25 cellular contexts compared by ENCODE assay signal in genomic region chr12:71071466-71072097, GRCh38.
"Had no signal": no experiment of that assay in that cellular context is flagged by ENCODE, and none has a peak within 500 bp of the region (broad histone marks: within the 10 kb centered on the region; RNA-seq: fewer than 3 reads in every experiment).

No MANE protein-coding gene starts in this region.

- H3K27ac ChIP-seq: adrenal gland, coronary artery, dorsolateral prefrontal cortex, left ventricle myocardium inferior, uterus had no signal

- H3K27me3 ChIP-seq: adrenal gland, dorsolateral prefrontal cortex, uterus had no signal

- ATAC-seq: sciatic nerve; stimulated activated memory B cell treated with anti-CD40 and anti-IgM and Interleukin-4, amounts not matched to agents 10 μg/mL and 1 μg/mL and 100 μg/mL, for 72 hours; stimulated activated naive CD8-positive, alpha-beta T cell treated with anti-CD3 and anti-CD28 coated beads, Interleukin-15, amount 100 ng/mL, for 72 hours; T-cell had no signal

- DNase-seq: activated CD4-positive, alpha-beta T cell treated with anti-CD3 and anti-CD28 coated beads for 4 hours; activated CD4-positive, alpha-beta T cell treated with anti-CD3 and anti-CD28 coated beads, Interleukin-2, amount 50 U/mL, for 48 hours; activated CD4-positive, CD25-positive, alpha-beta regulatory T cell; activated CD8-positive, alpha-beta memory T cell treated with anti-CD3 and anti-CD28 coated beads for 24 hours; activated effector memory CD4-positive, alpha-beta T cell treated with Interleukin-2 at 50 U/mL for 16 hours; activated naive CD4-positive, alpha-beta T cell treated with Interleukin-2 at 50 U/mL for 16 hours; adrenal gland; aorta; dorsolateral prefrontal cortex; effector memory CD4-positive, alpha-beta T cell; islet precursor cell; left ventricle myocardium inferior; retina; small intestine; stimulated activated CD4-positive, alpha-beta T cell treated with anti-CD3 and anti-CD28 coated beads, Interleukin-4, amount 100 ng/mL, for 24 hours; stimulated activated CD8-positive, alpha-beta memory T cell treated with anti-CD3 and anti-CD28 coated beads, Interleukin-4, amount 100 ng/mL, for 48 hours; stimulated activated naive CD8-positive, alpha-beta T cell treated with anti-CD3 and anti-CD28 coated beads, Interleukin-15, amount 100 ng/mL, for 72 hours; substantia nigra; T-cell; uterus had no signal

- FAIRE-seq: frontal cortex, small intestine had no signal

- H3K4me3 ChIP-seq: adrenal gland, coronary artery, dorsolateral prefrontal cortex, left ventricle myocardium inferior, lung, uterus had no signal

- H3K9me3 ChIP-seq: adrenal gland, left ventricle myocardium inferior, uterus had no signal

- H3K36me3 ChIP-seq: adrenal gland, left ventricle myocardium inferior, uterus had no signal

- H3K4me1 ChIP-seq: adrenal gland, left ventricle myocardium inferior, uterus had no signal
